ENCODE assay signal across 8 cellular contexts in the genomic region with DNA sequence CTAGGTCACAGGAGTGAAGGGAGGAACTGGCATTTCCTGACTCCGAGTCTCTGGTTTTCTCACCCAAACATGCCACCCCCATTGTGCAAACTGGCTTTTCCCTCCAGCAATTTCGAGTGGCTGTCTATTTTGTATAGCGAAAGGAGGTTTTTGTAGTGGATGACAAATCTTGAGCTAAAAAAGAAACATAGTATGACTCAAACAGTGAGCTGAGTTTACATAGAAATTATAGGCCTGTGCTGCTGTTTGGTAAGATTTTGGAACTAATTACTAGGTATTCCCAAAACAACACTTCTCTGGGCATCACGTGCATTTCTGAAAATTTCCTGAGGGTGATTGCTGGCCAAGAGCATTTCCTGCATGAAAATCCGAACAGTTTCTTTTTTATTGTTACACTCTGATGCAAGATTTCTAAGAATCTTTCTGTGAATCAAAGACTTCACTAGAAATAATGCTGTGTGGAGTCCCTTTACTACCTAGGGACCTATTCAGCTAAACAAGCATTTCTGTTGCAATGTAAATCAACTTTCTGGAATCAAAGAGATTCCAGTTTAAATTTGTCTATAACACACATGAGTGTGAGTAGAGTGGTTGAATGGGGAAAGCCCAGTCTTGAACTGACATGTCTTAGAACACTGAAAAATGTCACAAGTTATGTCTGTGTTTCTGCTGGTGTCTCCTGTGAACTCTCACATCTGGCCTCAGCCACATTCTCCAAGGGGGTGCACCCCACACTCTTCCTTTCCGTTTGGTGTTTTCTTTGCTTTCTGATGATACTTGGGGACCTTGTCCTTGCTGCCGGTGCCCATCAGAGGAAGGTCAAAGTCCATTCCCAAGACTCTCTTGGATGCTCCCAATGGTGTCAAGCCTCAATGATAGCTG. TPM values are rescaled to one million over a fixed set of nuclear protein-coding genes. Genes with fewer than 3 reads are reported as not detected.
DNase-seq lines count a peak whose midpoint lies in the region; ATAC-seq, FAIRE-seq and TF ChIP-seq lines count a peak whose summit lies in the region.

No MANE protein-coding gene starts in this region.

- no peaks in the 10 kb centered on the region for H3K27me3 ChIP-seq in endothelial cell of umbilical vein (ENCODE audit: control insufficient read depth in 2 of 2, insufficient read depth in 2 of 2, low read length in 2 of 2)
- no peaks in the 10 kb centered on the region for H3K27me3 ChIP-seq in thyroid gland
- H3K27me3 ChIP-seq in right atrium auricular region, result no peaks in the 10 kb centered on the region

- no peak overlapping the region for H2AFZ ChIP-seq in endothelial cell of umbilical vein (ENCODE audit: low read depth, low read length)

- H3K4me1 ChIP-seq in endothelial cell of umbilical vein (ENCODE audit: control insufficient read depth, extremely low read depth, insufficient read depth, low read length) (no peaks in the 10 kb centered on the region), thyroid gland (peaks cover 3 to 20% of the 10 kb centered on the region in 2 donors), right atrium auricular region (no peaks in the 10 kb centered on the region)

- H4K20me1 ChIP-seq in endothelial cell of umbilical vein (replicated peaks; ENCODE audit: control insufficient read depth, extremely low read depth, insufficient read depth, low read length), result no peaks in the 10 kb centered on the region

- H3K36me3 ChIP-seq in endothelial cell of umbilical vein (ENCODE audit: control insufficient read depth in 2 of 2, extremely low read depth in 1 of 2, insufficient read depth in 2 of 2, low read length in 2 of 2) (no peaks in the 10 kb centered on the region), thyroid gland (no peaks in the 10 kb centered on the region), right atrium auricular region (no peaks in the 10 kb centered on the region)

- TF ChIP-seq POLR2A in endothelial cell of umbilical vein (IDR thresholded peaks at IDR 0.05; ENCODE audit: low read depth, low read length), result no peak
- TF ChIP-seq POLR2A in thyroid gland (IDR thresholded peaks at IDR 0.05), result no peak

- ATAC-seq in HG03108 (IDR thresholded peaks at IDR 0.05; ENCODE audit: unreplicated experiment), result peak; percentile 70

- TF ChIP-seq CTCF in endothelial cell of umbilical vein (IDR thresholded peaks at IDR 0.05; ENCODE audit: extremely low read depth in 1 of 2, insufficient read depth in 1 of 2, low read depth in 1 of 2, low read length in 2 of 2) (no peak), thyroid gland (IDR thresholded peaks at IDR 0.05) (no peak), right atrium auricular region (IDR thresholded peaks at IDR 0.05) (no peak)

- dilution Hi-C loops in endothelial cell of umbilical vein (cut with MboI; ENCODE audit: extremely low pct_ligation_motif_present, low sequenced_read_pairs), result no loop called here

- CTCF ChIA-PET in endothelial cell of umbilical vein (lab: Charles Lee), result interaction anchor here (1.8 kb wide), 1 partner anchor 13 kb away, joined by 5 read pairs; no protein-coding TSS in a partner anchor

- BruUV-seq in endothelial cell of umbilical vein (replicated peaks; lab: Mats Ljungman, UMichigan), result no TSS peak

- no peak overlapping the region for H3K4me3 ChIP-seq in endothelial cell of umbilical vein (replicated peaks in 1 of 3; ENCODE audit: insufficient read depth in 1 of 3, low read depth in 1 of 3, low read length in 3 of 3)
- no peak overlapping the region for H3K4me3 ChIP-seq in thyroid gland (replicated peaks in 1 of 3)
- H3K4me3 ChIP-seq in right atrium auricular region, result no peak overlapping the region

- WGBS in thyroid gland, 2 donors, result 38 to 39% methylated on average over 7 of the region's 7 CpGs

- no peak overlapping the region for H3K9ac ChIP-seq in endothelial cell of umbilical vein (replicated peaks; ENCODE audit: extremely low read depth, insufficient read depth, low read length)

- FAIRE-seq in endothelial cell of umbilical vein (lab: Jason Lieb, UNC) (no peak), urothelium cell line (lab: Jason Lieb, UNC) (no peak)

- POLR2A ChIA-PET in endothelial cell of umbilical vein (lab: Charles Lee), result no interaction called here

- H3K79me2 ChIP-seq in endothelial cell of umbilical vein (ENCODE audit: control insufficient read depth, insufficient read depth, low read length), result no peaks in the 10 kb centered on the region

- no peak overlapping the region for H3K27ac ChIP-seq in endothelial cell of umbilical vein (ENCODE audit: insufficient read depth, low read depth, low read length)
- peak overlapping the region in 2 of 3 donors; percentile 34 to 52 for H3K27ac ChIP-seq in thyroid gland
- no peak overlapping the region for H3K27ac ChIP-seq in right atrium auricular region

- H3K9me1 ChIP-seq in endothelial cell of umbilical vein (replicated peaks; ENCODE audit: control insufficient read depth, extremely low read depth, insufficient read depth, low read length), result no peaks in the 10 kb centered on the region

- DNase-seq in activated T-cell treated with anti-CD3 and anti-CD28 coated beads for 48 hours (ENCODE audit: low read depth) (peak; percentile 25), endothelial cell of umbilical vein (ENCODE audit: low read depth, low spot score) (peak; percentile 27), thyroid gland (peak; percentile 18 to 30), right atrium auricular region (ENCODE audit: low spot score) (no peak), urothelium cell line (ENCODE audit: low spot score) (no peak), HPDE6-E6E7 (ENCODE audit: extremely low spot score) (no peak)
- DNase-seq in activated T-cell treated with anti-CD3 and anti-CD28 coated beads, Interleukin-2, amount 50 U/mL, for 1 hour, result no peak

- no peaks in the 10 kb centered on the region for H3K9me3 ChIP-seq in endothelial cell of umbilical vein (replicated peaks; ENCODE audit: control insufficient read depth, insufficient read depth, low read length)
- no peaks in the 10 kb centered on the region for H3K9me3 ChIP-seq in thyroid gland
- H3K9me3 ChIP-seq in right atrium auricular region, result no peaks in the 10 kb centered on the region

- no peak overlapping the region for H3K4me2 ChIP-seq in endothelial cell of umbilical vein (ENCODE audit: insufficient read depth, low read length)

- intact Hi-C loops in endothelial cell of umbilical vein (cut with micrococcal nuclease) (no loop called here), thyroid gland (cut with DNase I) (no loop called here)

TF ChIP-seq in endothelial cell of umbilical vein, 7 proteins besides CTCF, POLR2A, EP300 and RAD21:
- TF ChIP-seq, protein P1, sequence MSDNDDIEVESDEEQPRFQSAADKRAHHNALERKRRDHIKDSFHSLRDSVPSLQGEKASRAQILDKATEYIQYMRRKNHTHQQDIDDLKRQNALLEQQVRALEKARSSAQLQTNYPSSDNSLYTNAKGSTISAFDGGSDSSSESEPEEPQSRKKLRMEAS (IDR thresholded peaks at IDR 0.05; ENCODE audit: insufficient read depth, insufficient read length), result no peak
- no peak for TF ChIP-seq EZH2 (IDR thresholded peaks at IDR 0.05; ENCODE audit: borderline replicate concordance, low read depth, low read length, severe bottlenecking)
- no peak for TF ChIP-seq POLR2AphosphoS5 (IDR thresholded peaks at IDR 0.05; ENCODE audit: insufficient read depth, low read depth, low read length)
- no peak for TF ChIP-seq JUN (IDR thresholded peaks at IDR 0.05; ENCODE audit: borderline replicate concordance, insufficient read depth, insufficient read length, low read depth)
- TF ChIP-seq MYC (IDR thresholded peaks at IDR 0.05; ENCODE audit: low read depth, low read length), result no peak
- no peak for TF ChIP-seq FOS (IDR thresholded peaks at IDR 0.05; ENCODE audit: borderline replicate concordance, insufficient read depth, low read length)
- TF ChIP-seq GATA2 (IDR thresholded peaks at IDR 0.05; ENCODE audit: insufficient read depth, insufficient read length, low read depth, low read length), result no peak

RNA-seq across cellular contexts. Expression of a gene that starts 33.3 kb away (rescaled TPM):
- total RNA-seq in endothelial cell of umbilical vein (93.4 and 119 TPM in 2 replicates), thyroid gland (10 to 100 TPM; 32.0 to 76.2 (median 38.2) TPM), right atrium auricular region (10 to 100 TPM; 10.1 to 23.0 TPM)
- polyA plus RNA-seq in endothelial cell of umbilical vein, result 56.7 and 58.9 TPM in 2 replicates
- polyA plus RNA-seq in endothelial cell of umbilical vein (2011; cell fraction: cytosol; rRNA removed), result 49.4 and 50.2 TPM in 2 replicates
- polyA plus RNA-seq in endothelial cell of umbilical vein (2011; cell fraction: nucleus; rRNA removed), result 207 and 208 TPM in 2 replicates
- 43.2 and 48.0 TPM in 2 replicates for polyA plus RNA-seq in endothelial cell of umbilical vein (2012)
- 214 and 217 TPM in 2 replicates for polyA minus RNA-seq in endothelial cell of umbilical vein
- polyA minus RNA-seq in endothelial cell of umbilical vein (2011; cell fraction: cytosol; rRNA and poly(A)+ RNA removed), result 3.2 TPM
- polyA minus RNA-seq in endothelial cell of umbilical vein (2011; cell fraction: nucleus; rRNA and poly(A)+ RNA removed), result 218 and 257 TPM in 2 replicates

Comparison
In these comparisons a context has a peak if more than half of its experiments do, and no peak if none do; other contexts are left out.
1. DNase-seq: peak in activated T-cell treated with anti-CD3 and anti-CD28 coated beads for 48 hours (single experiment), endothelial cell of umbilical vein (single experiment) and thyroid gland (2 of 2); none in activated T-cell treated with anti-CD3 and anti-CD28 coated beads, Interleukin-2, amount 50 U/mL, for 1 hour (single experiment), right atrium auricular region (single experiment), urothelium cell line (single experiment) and HPDE6-E6E7 (single experiment).
2. H3K27ac ChIP-seq: peak in thyroid gland (2 of 3); none in endothelial cell of umbilical vein (single experiment) and right atrium auricular region (0 of 2).